Comparison of ENCODE assay signal across 17 cellular contexts in the genomic region with DNA sequence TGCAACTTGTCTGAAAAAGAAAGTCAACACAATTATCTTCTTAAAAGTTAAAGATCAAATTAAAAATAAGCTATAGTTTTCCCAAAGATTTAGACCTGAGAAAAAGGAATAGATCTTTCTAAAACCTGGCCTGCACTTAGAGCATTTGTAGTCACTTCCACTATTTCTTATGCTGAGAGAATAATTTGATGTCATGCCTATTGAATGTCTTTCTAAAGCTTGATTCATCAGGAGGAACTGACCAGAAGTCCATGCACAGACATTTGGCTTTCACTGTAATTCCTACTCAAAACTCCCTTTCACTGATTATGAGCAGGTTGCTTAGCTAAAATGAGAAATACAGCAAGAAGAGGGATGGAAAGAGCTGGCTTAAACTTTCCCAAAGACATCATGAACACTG. TPM values are rescaled to one million over a fixed set of nuclear protein-coding genes. Genes with fewer than 3 reads are reported as not detected.
DNase-seq lines count a peak whose midpoint lies in the region; ATAC-seq and TF ChIP-seq lines count a peak whose summit lies in the region.
"Had no signal": no experiment of that assay in that cellular context is flagged by ENCODE, and none has a peak within 500 bp of the region (broad histone marks: within the 10 kb centered on the region; RNA-seq: fewer than 3 reads in every experiment).

No MANE protein-coding gene starts in this region.

- peaks cover 91% of the 10 kb centered on the region for H3K36me3 Mint-ChIP-seq in HFFc6 (ENCODE audit: low read depth)
- no peaks in the 10 kb centered on the region for H3K36me3 Mint-ChIP-seq in activated CD4-positive, alpha-beta T cell treated with anti-CD3 and anti-CD28 coated beads for 36 hours (ENCODE audit: low read depth)
- no peaks in the 10 kb centered on the region for H3K36me3 Mint-ChIP-seq in effector memory CD8-positive, alpha-beta T cell (ENCODE audit: insufficient read depth)

- H3K79me2 ChIP-seq in neural cell (replicated peaks; ENCODE audit: insufficient read depth, low read length), result no peaks in the 10 kb centered on the region

- TF ChIP-seq CTCF in AG04449 (IDR thresholded peaks at IDR 0.05; ENCODE audit: insufficient read depth, low read length, missing control alignments) (no peak), HFFc6 (IDR thresholded peaks at IDR 0.05) (no peak), neural cell (IDR thresholded peaks at IDR 0.05; ENCODE audit: poor library complexity, severe bottlenecking) (no peak)

- no peak for ATAC-seq in activated CD4-positive, alpha-beta T cell treated with anti-CD3 and anti-CD28 coated beads for 36 hours
- ATAC-seq in effector memory CD8-positive, alpha-beta T cell (replicated peaks), result no peak

- no peak for TF ChIP-seq RAD21 in neural cell (conservative IDR thresholded peaks at IDR 0.05)

- TF ChIP-seq EP300 in neural cell (conservative IDR thresholded peaks at IDR 0.05; ENCODE audit: poor library complexity, severe bottlenecking), result no peak

- H3K9ac ChIP-seq in adipocyte (ENCODE audit: low read length), result no peak overlapping the region
- no peak overlapping the region for H3K9ac ChIP-seq in neural cell (ENCODE audit: low read length)

- DNase-seq in AG04449 (ENCODE audit: low read depth, low spot score) (no peak), HFFc6 (no peak), adipocyte (ENCODE audit: low read depth) (peak; percentile 28), NCI-H2196 (lab: John Stamatoyannopoulos, UW; ENCODE audit: unreplicated experiment) (no peak), NCI-H446 (lab: John Stamatoyannopoulos, UW) (no peak)
- DNase-seq in activated CD4-positive, alpha-beta T cell treated with anti-CD3 and anti-CD28 coated beads for 36 hours, result no peak
- DNase-seq in effector memory CD8-positive, alpha-beta T cell, result no peak
- DNase-seq: AML-193, DMS79, NCI-H1105, NCI-H2081, NCI-H510A treated with DMSO at 0.1 percent for 48 hours, NCI-H82 had no signal

- peaks cover 80% of the 10 kb centered on the region for H3K4me1 Mint-ChIP-seq in HFFc6 (ENCODE audit: low read depth)
- H3K4me1 Mint-ChIP-seq in activated CD4-positive, alpha-beta T cell treated with anti-CD3 and anti-CD28 coated beads for 36 hours, result peaks cover 13% of the 10 kb centered on the region
- H3K4me1 Mint-ChIP-seq in effector memory CD8-positive, alpha-beta T cell (ENCODE audit: low read depth in 2 of 2), result peaks cover under 1 to 6% of the 10 kb centered on the region in 2 donors

- no peaks in the 10 kb centered on the region for H3K27me3 ChIP-seq in adipocyte (replicated peaks; ENCODE audit: control insufficient read depth, insufficient read depth, low read length)
- peaks cover 45% of the 10 kb centered on the region for H3K27me3 ChIP-seq in neural cell (ENCODE audit: insufficient read depth, low read depth, low read length)

- H3K9me3 ChIP-seq in adipocyte (ENCODE audit: control insufficient read depth, low read length) (no peaks in the 10 kb centered on the region), neural cell (ENCODE audit: low read length) (no peaks in the 10 kb centered on the region)

- no peaks in the 10 kb centered on the region for H3K4me1 ChIP-seq in adipocyte (ENCODE audit: control insufficient read depth, insufficient read depth, low read length)

- no peak overlapping the region for H3K27ac ChIP-seq in neural cell (ENCODE audit: low read length)
- H3K27ac ChIP-seq: C4-2B, HL-60 had no signal

- H4K20me1 ChIP-seq in neural cell (ENCODE audit: insufficient read depth), result no peaks in the 10 kb centered on the region

- H3K27me3 Mint-ChIP-seq in HFFc6 (ENCODE audit: insufficient read depth), result peaks cover 55% of the 10 kb centered on the region
- peaks cover 70% of the 10 kb centered on the region for H3K27me3 Mint-ChIP-seq in activated CD4-positive, alpha-beta T cell treated with anti-CD3 and anti-CD28 coated beads for 36 hours
- peaks cover 63 to 84% of the 10 kb centered on the region in 2 donors for H3K27me3 Mint-ChIP-seq in effector memory CD8-positive, alpha-beta T cell

- H3K4me2 ChIP-seq in neural cell (ENCODE audit: low read length), result no peak overlapping the region

- peak overlapping the region; percentile 96 for H3K27ac Mint-ChIP-seq in HFFc6
- no peak overlapping the region for H3K27ac Mint-ChIP-seq in activated CD4-positive, alpha-beta T cell treated with anti-CD3 and anti-CD28 coated beads for 36 hours
- H3K27ac Mint-ChIP-seq in effector memory CD8-positive, alpha-beta T cell, result no peak overlapping the region

- H3K36me3 ChIP-seq in adipocyte (ENCODE audit: control insufficient read depth, insufficient read depth, low read length, severe bottlenecking), result no peaks in the 10 kb centered on the region
- H3K36me3 ChIP-seq in neural cell (ENCODE audit: insufficient read depth, low read length), result no peaks in the 10 kb centered on the region

- H3K9me2 ChIP-seq in neural cell (ENCODE audit: insufficient read depth, low read length), result no peaks in the 10 kb centered on the region

- peak overlapping the region; percentile 97 for H3K4me3 Mint-ChIP-seq in HFFc6
- no peak overlapping the region for H3K4me3 Mint-ChIP-seq in activated CD4-positive, alpha-beta T cell treated with anti-CD3 and anti-CD28 coated beads for 36 hours
- H3K4me3 Mint-ChIP-seq in effector memory CD8-positive, alpha-beta T cell, result no peak overlapping the region

- H3K4me3 ChIP-seq in AG04449 (ENCODE audit: low read depth, low read length) (peak overlapping the region; percentile 93), adipocyte (ENCODE audit: low read length) (no peak overlapping the region), neural cell (ENCODE audit: low read length) (peak overlapping the region; percentile 32)

- H2AFZ ChIP-seq in neural cell (ENCODE audit: low read depth, low read length), result no peak overlapping the region

- CTCF ChIA-PET in AG04449 (lab: Yijun Ruan, JAX), result interaction anchor here (1.1 to 3.5 kb wide), 9 partner anchors 10 to 73 kb away, joined by 3 to 32 read pairs (median 4); no protein-coding TSS in a partner anchor
- CTCF ChIA-PET in activated CD4-positive, alpha-beta T cell treated with anti-CD3 and anti-CD28 coated beads for 36 hours (lab: Charles Lee), result no interaction called here

- intact Hi-C loops in activated CD4-positive, alpha-beta T cell treated with anti-CD3 and anti-CD28 coated beads for 36 hours (cut with DNase I, micrococcal nuclease), result no loop called here

- H3K9me3 Mint-ChIP-seq in HFFc6, result peaks cover 36% of the 10 kb centered on the region
- H3K9me3 Mint-ChIP-seq in activated CD4-positive, alpha-beta T cell treated with anti-CD3 and anti-CD28 coated beads for 36 hours (ENCODE audit: low read depth), result no peaks in the 10 kb centered on the region
- peaks cover 6 to 7% of the 10 kb centered on the region in 2 donors for H3K9me3 Mint-ChIP-seq in effector memory CD8-positive, alpha-beta T cell

- POLR2A ChIA-PET in AG04449 (lab: Yijun Ruan, JAX), result interaction anchor here (0.8 to 5.6 kb wide), 12 partner anchors 33 to 291 kb away, joined by 3 to 24 read pairs (median 4); no protein-coding TSS in a partner anchor
- POLR2A ChIA-PET in activated CD4-positive, alpha-beta T cell treated with anti-CD3 and anti-CD28 coated beads for 36 hours (lab: Charles Lee), result no interaction called here

- no peaks in the 10 kb centered on the region for H3F3A ChIP-seq in neural cell (ENCODE audit: insufficient read depth, low read length, poor library complexity, severe bottlenecking)

TF ChIP-seq in neural cell, 6 proteins besides CTCF, POLR2A, EP300 and RAD21:
- TF ChIP-seq POLR2AphosphoS5 (IDR thresholded peaks at IDR 0.05), result no peak
- TF ChIP-seq REST (IDR thresholded peaks at IDR 0.05; ENCODE audit: borderline replicate concordance), result no peak
- TF ChIP-seq EZH2 (IDR thresholded peaks at IDR 0.05; ENCODE audit: borderline replicate concordance, insufficient read depth, low read length, poor library complexity, severe bottlenecking), result no peak
- TF ChIP-seq TAF1 (IDR thresholded peaks at IDR 0.05; ENCODE audit: low read depth), result no peak
- TF ChIP-seq MXI1 (conservative IDR thresholded peaks at IDR 0.05; ENCODE audit: poor library complexity, severe bottlenecking), result no peak

RNA-seq across cellular contexts. Expression of gene GREM1, which starts 4.3 kb away (rescaled TPM):
- total RNA-seq in HFFc6 (2021; fragmentation: NEBNext Ultra II Directional; extraction: Animal tissue kit (Norgen Biotek cat#: 25700)), result 1,000 to 10,000 TPM; 2,146 to 4,099 (median 3,549) TPM
- polyA plus RNA-seq in neural cell, result 0.16 and 0.40 TPM in 2 replicates
- polyA minus RNA-seq in neural cell, result not detected in 2 replicates
- not detected for total RNA-seq in activated CD4-positive, alpha-beta T cell treated with anti-CD3 and anti-CD28 coated beads for 36 hours
- total RNA-seq: H4 had no signal

Comparison
In these comparisons a context has a peak if more than half of its experiments do, and no peak if none do; other contexts are left out.
1. RNA of gene GREM1, which starts 4.3 kb away (total RNA-seq): 2,146 to 4,099 TPM in HFFc6; not detected in activated CD4-positive, alpha-beta T cell treated with anti-CD3 and anti-CD28 coated beads for 36 hours; every median in the first group is over 1,000 times any median in the second.